Comparison of ENCODE assay signal across 15 cellular contexts in the genomic region with DNA sequence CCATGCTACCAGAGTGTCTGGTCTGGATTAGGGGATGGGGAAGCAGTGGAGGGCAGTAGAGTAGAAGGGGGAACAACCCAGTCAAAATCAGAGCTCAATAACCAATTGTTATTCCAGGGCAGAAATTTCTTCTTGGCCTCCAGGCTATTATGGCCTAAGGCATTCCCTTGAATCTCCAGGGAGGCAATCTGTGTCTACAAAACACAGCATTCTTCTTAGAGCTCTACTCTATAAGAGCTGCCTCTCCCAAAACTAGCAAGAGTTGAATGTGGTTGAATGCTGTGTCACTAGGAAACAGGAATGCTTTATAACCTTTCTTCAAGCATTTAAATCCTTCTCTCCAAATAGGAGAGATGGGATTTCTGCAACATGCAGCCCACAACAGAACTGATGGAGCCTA.
"Had no signal": no experiment of that assay in that cellular context is flagged by ENCODE, and none has a peak within 500 bp of the region (broad histone marks: within the 10 kb centered on the region; RNA-seq: fewer than 3 reads in every experiment).

No MANE protein-coding gene starts in this region.

- H3K27ac Mint-ChIP-seq: activated naive CD8-positive, alpha-beta T cell treated with anti-CD3 and anti-CD28 coated beads for 36 hours; activated T-helper 1 cell treated with anti-CD3 and anti-CD28 coated beads, Interleukin-12 subunit alpha, Interleukin-12 subunit beta, Interleukin-2, Interleukin-4 antibody, amounts not matched to agents 30 ng/mL and 10 ng/mL and 1 ng/mL, durations not matched to agents 14 hours and 24 hours and 36 hours; stimulated activated memory B cell treated with anti-CD40 and anti-IgM and Interleukin-4, amounts not matched to agents 10 μg/mL and 1 μg/mL and 100 μg/mL, for 72 hours had no signal

- H3K27ac ChIP-seq: esophagus muscularis mucosa, ovary, thyroid gland, vagina had no signal

- H3K9me3 Mint-ChIP-seq: activated naive CD8-positive, alpha-beta T cell treated with anti-CD3 and anti-CD28 coated beads for 36 hours; activated T-helper 1 cell treated with anti-CD3 and anti-CD28 coated beads, Interleukin-12 subunit alpha, Interleukin-12 subunit beta, Interleukin-2, Interleukin-4 antibody, amounts not matched to agents 30 ng/mL and 10 ng/mL and 1 ng/mL, durations not matched to agents 14 hours and 24 hours and 36 hours; nephron; stimulated activated memory B cell treated with anti-CD40 and anti-IgM and Interleukin-4, amounts not matched to agents 10 μg/mL and 1 μg/mL and 100 μg/mL, for 72 hours had no signal

- H3K36me3 Mint-ChIP-seq: activated naive CD8-positive, alpha-beta T cell treated with anti-CD3 and anti-CD28 coated beads for 36 hours; stimulated activated memory B cell treated with anti-CD40 and anti-IgM and Interleukin-4, amounts not matched to agents 10 μg/mL and 1 μg/mL and 100 μg/mL, for 72 hours had no signal

- H3K4me3 ChIP-seq: esophagus muscularis mucosa, ovary, thyroid gland, vagina had no signal

- ATAC-seq: left ventricle myocardium superior had no signal

- H3K36me3 ChIP-seq: esophagus muscularis mucosa, ovary, thyroid gland, vagina had no signal

- H3K27me3 ChIP-seq: esophagus muscularis mucosa, ovary, thyroid gland, vagina had no signal

- H3K4me1 Mint-ChIP-seq: activated naive CD8-positive, alpha-beta T cell treated with anti-CD3 and anti-CD28 coated beads for 36 hours had no signal

- H3K27me3 Mint-ChIP-seq: stimulated activated memory B cell treated with anti-CD40 and anti-IgM and Interleukin-4, amounts not matched to agents 10 μg/mL and 1 μg/mL and 100 μg/mL, for 72 hours had no signal

- DNase-seq: activated CD4-positive, CD25-positive, alpha-beta regulatory T cell treated with anti-CD3 and anti-CD28 coated beads, Interleukin-2, amount 50 U/mL, for 72 hours; activated naive CD8-positive, alpha-beta T cell treated with anti-CD3 and anti-CD28 coated beads for 36 hours; aorta; foreskin melanocyte; left ventricle myocardium superior; mesendoderm; ovary; T-helper 1 cell; T1000; thyroid gland had no signal

- H3K9me3 ChIP-seq: esophagus muscularis mucosa, ovary, thyroid gland, vagina had no signal

- H3K4me3 Mint-ChIP-seq: activated naive CD8-positive, alpha-beta T cell treated with anti-CD3 and anti-CD28 coated beads for 36 hours; activated T-helper 1 cell treated with anti-CD3 and anti-CD28 coated beads, Interleukin-12 subunit alpha, Interleukin-12 subunit beta, Interleukin-2, Interleukin-4 antibody, amounts not matched to agents 30 ng/mL and 10 ng/mL and 1 ng/mL, durations not matched to agents 14 hours and 24 hours and 36 hours; nephron; stimulated activated memory B cell treated with anti-CD40 and anti-IgM and Interleukin-4, amounts not matched to agents 10 μg/mL and 1 μg/mL and 100 μg/mL, for 72 hours had no signal
